In the genomic region with DNA sequence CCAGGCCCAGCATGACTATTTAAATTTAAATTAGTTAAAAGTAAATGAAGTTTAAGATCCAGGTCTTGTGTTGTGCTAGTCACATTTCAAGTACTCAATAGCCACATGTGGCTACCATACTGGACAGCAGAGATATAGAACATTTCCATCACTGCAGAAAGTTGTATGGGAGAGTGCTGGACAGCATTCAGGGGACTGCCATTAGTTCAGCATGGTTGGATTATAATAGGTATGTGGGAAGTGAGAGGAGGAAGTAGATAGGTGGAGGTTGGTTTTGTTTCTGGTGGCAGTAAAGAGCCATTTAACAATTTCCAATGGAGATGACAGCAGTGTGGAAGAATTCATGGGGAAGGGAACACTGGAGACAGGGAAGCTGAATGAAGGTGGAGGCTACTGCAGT, we compare ENCODE assay signal across 18 cellular contexts. TPM values are rescaled to one million over a fixed set of nuclear protein-coding genes. Genes with fewer than 3 reads are reported as not detected.
A peak's percentile ranks its signal among the peaks of the same experiment; 100 is the strongest.
DNase-seq lines count a peak whose midpoint lies in the region; ATAC-seq, FAIRE-seq and TF ChIP-seq lines count a peak whose summit lies in the region.
"Had no signal": no experiment of that assay in that cellular context is flagged by ENCODE, and none has a peak within 500 bp of the region (broad histone marks: within the 10 kb centered on the region; RNA-seq: fewer than 3 reads in every experiment).

No MANE protein-coding gene starts in this region.

- no peak for ATAC-seq in stimulated activated memory B cell treated with anti-CD40 and anti-IgM and Interleukin-4, amounts not matched to agents 10 μg/mL and 1 μg/mL and 100 μg/mL, for 72 hours
- ATAC-seq: A549; CD8-positive, alpha-beta T cell had no signal

- no peak overlapping the region for H2BK120ac ChIP-seq in H1 (replicated peaks; ENCODE audit: low read depth, low read length)

- no peak overlapping the region for H2BK20ac ChIP-seq in H1 (ENCODE audit: low read length)

- no peak overlapping the region for H3K4me3 Mint-ChIP-seq in stimulated activated memory B cell treated with anti-CD40 and anti-IgM and Interleukin-4, amounts not matched to agents 10 μg/mL and 1 μg/mL and 100 μg/mL, for 72 hours
- H3K4me3 Mint-ChIP-seq: CD14-positive monocyte; CD8-positive, alpha-beta T cell; HFFc6 had no signal

- H4K91ac ChIP-seq in H1 (replicated peaks; ENCODE audit: insufficient read length, low read length): no peak overlapping the region

- H3K4me3 ChIP-seq in OCI-LY3 (ENCODE audit: low read length): no peak overlapping the region
- H3K4me3 ChIP-seq in H1 (ENCODE audit: extremely low read depth in 1 of 4, insufficient read depth in 2 of 4, low read depth in 3 of 4, low read length in 4 of 4): no peak overlapping the region
- H3K4me3 ChIP-seq in right atrium auricular region: no peak overlapping the region
- no peak overlapping the region for H3K4me3 ChIP-seq in smooth muscle cell
- H3K4me3 ChIP-seq: A549, HAP-1 had no signal

- no peaks in the 10 kb centered on the region for H3K27me3 Mint-ChIP-seq in stimulated activated memory B cell treated with anti-CD40 and anti-IgM and Interleukin-4, amounts not matched to agents 10 μg/mL and 1 μg/mL and 100 μg/mL, for 72 hours

- H3K9me3 ChIP-seq in OCI-LY3 (ENCODE audit: insufficient read depth, low read length) (no peaks in the 10 kb centered on the region), H1 (ENCODE audit: insufficient read depth in 2 of 2, low read depth in 1 of 2, low read length in 1 of 2) (no peaks in the 10 kb centered on the region), right atrium auricular region (no peaks in the 10 kb centered on the region), smooth muscle cell (replicated peaks; ENCODE audit: low read depth) (no peaks in the 10 kb centered on the region)
- H3K9me3 ChIP-seq: A549, Caco-2, HAP-1 had no signal

- H4K8ac ChIP-seq in H1 (ENCODE audit: extremely low read depth, insufficient read depth, low read length): no peak overlapping the region

- no peak overlapping the region for H3K4ac ChIP-seq in H1 (replicated peaks; ENCODE audit: insufficient read length, low read depth, low read length)

- H3K14ac ChIP-seq in H1 (ENCODE audit: insufficient read length): no peak overlapping the region

- POLR2A ChIA-PET in H1 (lab: Charles Lee; ENCODE audit: partially characterized antibody): interaction anchor here (1.0 to 2.9 kb wide), 6 partner anchors 9 to 156 kb away, joined by 3 to 15 read pairs (median 3); no protein-coding TSS in a partner anchor

- H3K23ac ChIP-seq in H1 (ENCODE audit: insufficient read length): no peak overlapping the region

- peak; percentile 5; the same call in 1 of the 2 replicates for TF ChIP-seq CTCF in OCI-LY3 (IDR thresholded peaks at IDR 0.05; ENCODE audit: low read depth, low read length)
- no peak for TF ChIP-seq CTCF in H1 (IDR thresholded peaks at IDR 0.05; ENCODE audit: control extremely low read depth in 1 of 3, insufficient read depth in 1 of 3, low read depth in 1 of 3, low read length in 3 of 3)
- TF ChIP-seq CTCF in right atrium auricular region (IDR thresholded peaks at IDR 0.05): no peak
- TF ChIP-seq CTCF in smooth muscle cell (IDR thresholded peaks at IDR 0.05; ENCODE audit: borderline replicate concordance, insufficient read depth, poor library complexity, severe bottlenecking): no peak

- H2BK12ac ChIP-seq in H1 (ENCODE audit: low read depth, low read length): no peak overlapping the region; the same call in 1 of the 2 replicates

- peaks cover 8% of the 10 kb centered on the region for H3K36me3 Mint-ChIP-seq in stimulated activated memory B cell treated with anti-CD40 and anti-IgM and Interleukin-4, amounts not matched to agents 10 μg/mL and 1 μg/mL and 100 μg/mL, for 72 hours

- H2BK5ac ChIP-seq in H1 (ENCODE audit: low read depth, low read length): no peak overlapping the region

- no peak overlapping the region for H2AFZ ChIP-seq in OCI-LY3 (ENCODE audit: low read depth, low read length)
- no peak overlapping the region for H2AFZ ChIP-seq in H1 (ENCODE audit: low read length)
- no peak overlapping the region for H2AFZ ChIP-seq in smooth muscle cell (ENCODE audit: low read depth)

- H3K4me1 ChIP-seq in OCI-LY3 (ENCODE audit: low read length): peaks cover 37% of the 10 kb centered on the region
- peaks cover 3 to 8% (median 6%) of the 10 kb centered on the region in 4 experiments; a peak in 6 of 7 replicates for H3K4me1 ChIP-seq in H1 (replicated peaks in 1 of 4; ENCODE audit: control insufficient read depth in 3 of 4, insufficient read depth in 4 of 4, low read length in 3 of 4)
- peaks cover 0 to 15% of the 10 kb centered on the region in 2 donors for H3K4me1 ChIP-seq in right atrium auricular region
- peaks cover 13% of the 10 kb centered on the region for H3K4me1 ChIP-seq in smooth muscle cell (ENCODE audit: low read depth)

- no peak overlapping the region for H4K5ac ChIP-seq in H1 (ENCODE audit: insufficient read length, low read depth, low read length)

- peak overlapping the region; percentile 72; the same call in 1 of the 2 replicates for H2BK15ac ChIP-seq in H1 (ENCODE audit: low read length)

- H3K27me3 ChIP-seq in OCI-LY3 (ENCODE audit: low read depth, low read length) (no peaks in the 10 kb centered on the region), H1 (replicated peaks in 1 of 4; ENCODE audit: control insufficient read depth in 3 of 4, extremely low read depth in 1 of 4, insufficient read depth in 3 of 4, low read length in 3 of 4) (no peaks in the 10 kb centered on the region), right atrium auricular region (no peaks in the 10 kb centered on the region), smooth muscle cell (ENCODE audit: low read depth) (no peaks in the 10 kb centered on the region)

- peak overlapping the region; percentile 9; the same call in 1 of the 2 replicates for H3K18ac ChIP-seq in H1 (ENCODE audit: extremely low read depth, low read length)

- H3K9ac ChIP-seq in OCI-LY3 (ENCODE audit: low read length): no peak overlapping the region
- H3K9ac ChIP-seq in H1 (replicated peaks in 1 of 4; ENCODE audit: extremely low read depth in 1 of 4, low read depth in 3 of 4, low read length in 3 of 4): no peak overlapping the region
- H3K9ac ChIP-seq in smooth muscle cell (ENCODE audit: low read depth): no peak overlapping the region

- H3K27ac ChIP-seq in OCI-LY3 (ENCODE audit: low read length) (no peak overlapping the region), H1 (ENCODE audit: low read depth, low read length) (no peak overlapping the region), right atrium auricular region (no peak overlapping the region), smooth muscle cell (ENCODE audit: low read depth) (no peak overlapping the region)
- H3K27ac ChIP-seq: A549 had no signal

- DNase-seq in GM12892 (ENCODE audit: insufficient read length) (no peak), H1 (ENCODE audit: low read depth in 1 of 2, low spot score in 2 of 2) (no peak), right atrium auricular region (ENCODE audit: low spot score) (no peak), smooth muscle cell (lab: John Stamatoyannopoulos, UW; ENCODE audit: unreplicated experiment) (no peak)
- no peak for DNase-seq in stimulated activated CD4-positive, alpha-beta T cell treated with anti-CD3 and anti-CD28 coated beads, Interleukin-15, amount 100 ng/mL, for 24 hours
- DNase-seq: Caco-2; CD8-positive, alpha-beta T cell; DND-41; GF-D8; GOT3; HFFc6; KG1 had no signal

- peak overlapping the region; percentile 7 for H3K27ac Mint-ChIP-seq in stimulated activated memory B cell treated with anti-CD40 and anti-IgM and Interleukin-4, amounts not matched to agents 10 μg/mL and 1 μg/mL and 100 μg/mL, for 72 hours
- H3K27ac Mint-ChIP-seq: CD8-positive, alpha-beta T cell; HFFc6 had no signal

- TF ChIP-seq RAD21 in H1 (IDR thresholded peaks at IDR 0.05 in 1 of 2, conservative IDR thresholded peaks at IDR 0.05 in 1 of 2; ENCODE audit: low read depth in 2 of 2, low read length in 2 of 2): no peak

- FAIRE-seq in GM12892 (lab: Jason Lieb, UNC) (peak; percentile 58), H1 (lab: Jason Lieb, UNC) (no peak)
- FAIRE-seq: A549, HTR-8/SVneo had no signal

- H3K9me3 Mint-ChIP-seq in stimulated activated memory B cell treated with anti-CD40 and anti-IgM and Interleukin-4, amounts not matched to agents 10 μg/mL and 1 μg/mL and 100 μg/mL, for 72 hours: peaks cover 8% of the 10 kb centered on the region
- H3K9me3 Mint-ChIP-seq: CD8-positive, alpha-beta T cell; HFFc6 had no signal

- H3K56ac ChIP-seq in H1 (replicated peaks; ENCODE audit: insufficient read length, low read depth, low read length): no peak overlapping the region

- peak overlapping the region; percentile 40 for H3K4me2 ChIP-seq in OCI-LY3 (ENCODE audit: low read length)
- no peak overlapping the region for H3K4me2 ChIP-seq in H1 (ENCODE audit: insufficient read depth in 1 of 2, low read depth in 2 of 2, low read length in 2 of 2)
- H3K4me2 ChIP-seq in smooth muscle cell: no peak overlapping the region
- H3K4me2 ChIP-seq: A549 had no signal

- peaks cover 34% of the 10 kb centered on the region for H3K4me1 Mint-ChIP-seq in stimulated activated memory B cell treated with anti-CD40 and anti-IgM and Interleukin-4, amounts not matched to agents 10 μg/mL and 1 μg/mL and 100 μg/mL, for 72 hours

- peaks cover 3% of the 10 kb centered on the region for H3F3A ChIP-seq in smooth muscle cell (ENCODE audit: low read depth)

- H3K36me3 ChIP-seq in OCI-LY3 (replicated peaks; ENCODE audit: low read depth, low read length) (peaks cover 12% of the 10 kb centered on the region), H1 (ENCODE audit: control insufficient read depth in 2 of 4, insufficient read depth in 4 of 4, low read length in 3 of 4) (peaks cover 4 to 13% (median 11%) of the 10 kb centered on the region in 4 experiments; a peak in 7 of 8 replicates), right atrium auricular region (peaks cover 6% of the 10 kb centered on the region), smooth muscle cell (ENCODE audit: low read depth) (no peaks in the 10 kb centered on the region)

- CTCF ChIA-PET in H1 (lab: Charles Lee; ENCODE audit: partially characterized antibody): interaction anchor here (1.0 to 1.7 kb wide), 3 partner anchors 163 to 276 kb away, joined by 5 to 6 read pairs (median 6); no protein-coding TSS in a partner anchor

- TF ChIP-seq EP300 in H1 (IDR thresholded peaks at IDR 0.05; ENCODE audit: borderline replicate concordance in 1 of 2, low read depth in 2 of 2, low read length in 2 of 2): no peak

- no peak overlapping the region for H2AK5ac ChIP-seq in H1 (ENCODE audit: low read depth, low read length)

- H3K79me1 ChIP-seq in H1 (ENCODE audit: low read depth, low read length): peaks cover 5% of the 10 kb centered on the region; the same call in 1 of the 2 replicates

- H3K23me2 ChIP-seq in H1 (ENCODE audit: low read depth, low read length): peaks cover 16% of the 10 kb centered on the region

- H3K79me2 ChIP-seq in OCI-LY3 (ENCODE audit: low read length) (peaks cover 24% of the 10 kb centered on the region), H1 (ENCODE audit: control insufficient read depth in 1 of 2, insufficient read depth in 2 of 2, low read length in 2 of 2) (peaks cover 4 to 17% of the 10 kb centered on the region in 2 experiments; a peak in 3 of 4 replicates), smooth muscle cell (ENCODE audit: low read depth) (peaks cover 16% of the 10 kb centered on the region)

- TF ChIP-seq POLR2A in GM12892 (IDR thresholded peaks at IDR 0.05; ENCODE audit: low read depth, low read length) (no peak), H1 (IDR thresholded peaks at IDR 0.05; ENCODE audit: control extremely low read depth in 1 of 2, low read depth in 2 of 2, low read length in 2 of 2) (no peak)

- no peaks in the 10 kb centered on the region for H4K20me1 ChIP-seq in OCI-LY3 (ENCODE audit: insufficient read depth, low read length)
- H4K20me1 ChIP-seq in H1 (replicated peaks in 1 of 2; ENCODE audit: control insufficient read depth in 1 of 2, insufficient read depth in 2 of 2, low read length in 2 of 2): peaks cover 0 to 5% of the 10 kb centered on the region in 2 experiments
- peaks cover 13% of the 10 kb centered on the region for H4K20me1 ChIP-seq in smooth muscle cell (ENCODE audit: low read depth)

RNA-seq across cellular contexts. Expression of a gene that starts 42.1 kb away (rescaled TPM):
- polyA plus RNA-seq in GM12892 (2012; ENCODE audit: missing spikeins): not detected
- 31.6 and 34.3 TPM in 2 replicates for total RNA-seq in H1 (2021; fragmentation: NEBNext Ultra II Directional; extraction: Animal tissue kit (Norgen Biotek cat#: 25700))
- polyA plus RNA-seq in H1 (2011; rRNA removed) (8.4 and 14.2 TPM in 2 replicates), smooth muscle cell (0.71 and 1.5 TPM in 2 replicates)
- polyA plus RNA-seq in H1 (2011; cell fraction: cytosol; rRNA removed): 11.1 TPM
- polyA plus RNA-seq in H1 (2011; cell fraction: nucleus; rRNA removed): 6.3 TPM
- 13.5 to 20.3 TPM (median 15.5 TPM) in 4 replicates for polyA plus RNA-seq in H1 (2012, experiment 1 of 2)
- polyA plus RNA-seq in H1 (2012, experiment 2 of 2): 4.4 TPM
- 42.7 TPM for polyA plus RNA-seq in H1 (2013, experiment 1 of 2)
- 41.6 TPM for polyA plus RNA-seq in H1 (2013, experiment 2 of 2)
- polyA minus RNA-seq in H1 (2011; rRNA and poly(A)+ RNA removed): 21.9 and 23.7 TPM in 2 replicates
- polyA minus RNA-seq in H1 (2011; cell fraction: cytosol; rRNA and poly(A)+ RNA removed): 9.9 TPM
- polyA minus RNA-seq in H1 (2011; cell fraction: nucleus; rRNA and poly(A)+ RNA removed): 15.0 TPM
- total RNA-seq in right atrium auricular region (1 to 10 TPM; 2.6 to 3.9 TPM), smooth muscle cell (3.4 and 4.1 TPM in 2 replicates)
- total RNA-seq: CD8-positive, alpha-beta T cell; HFFc6 had no signal
- polyA plus RNA-seq: CD14-positive monocyte had no signal

RNA-seq across cellular contexts. Expression of a gene that starts 50.1 kb away (rescaled TPM):
- 9.1 TPM for polyA plus RNA-seq in GM12892 (2012; ENCODE audit: missing spikeins)
- total RNA-seq in H1 (2021; fragmentation: NEBNext Ultra II Directional; extraction: Animal tissue kit (Norgen Biotek cat#: 25700)): 53.4 and 62.4 TPM in 2 replicates
- polyA plus RNA-seq in H1 (2011; rRNA removed) (6.3 and 10.6 TPM in 2 replicates), smooth muscle cell (17.2 and 21.7 TPM in 2 replicates)
- polyA plus RNA-seq in H1 (2011; cell fraction: cytosol; rRNA removed): 11.6 TPM
- 12.2 TPM for polyA plus RNA-seq in H1 (2011; cell fraction: nucleus; rRNA removed)
- 17.4 to 32.6 TPM (median 22.0 TPM) in 4 replicates for polyA plus RNA-seq in H1 (2012, experiment 1 of 2)
- 2.5 TPM for polyA plus RNA-seq in H1 (2012, experiment 2 of 2)
- 32.9 TPM for polyA plus RNA-seq in H1 (2013, experiment 1 of 2)
- 32.3 TPM for polyA plus RNA-seq in H1 (2013, experiment 2 of 2)
- 75.7 and 77.0 TPM in 2 replicates for polyA minus RNA-seq in H1 (2011; rRNA and poly(A)+ RNA removed)
- polyA minus RNA-seq in H1 (2011; cell fraction: cytosol; rRNA and poly(A)+ RNA removed): 23.9 TPM
- polyA minus RNA-seq in H1 (2011; cell fraction: nucleus; rRNA and poly(A)+ RNA removed): 50.0 TPM
- total RNA-seq in right atrium auricular region (10 to 100 TPM; 19.1 to 28.0 TPM), smooth muscle cell (30.4 and 31.8 TPM in 2 replicates)
